2 cellular contexts compared by ENCODE assay signal in the genomic region with DNA sequence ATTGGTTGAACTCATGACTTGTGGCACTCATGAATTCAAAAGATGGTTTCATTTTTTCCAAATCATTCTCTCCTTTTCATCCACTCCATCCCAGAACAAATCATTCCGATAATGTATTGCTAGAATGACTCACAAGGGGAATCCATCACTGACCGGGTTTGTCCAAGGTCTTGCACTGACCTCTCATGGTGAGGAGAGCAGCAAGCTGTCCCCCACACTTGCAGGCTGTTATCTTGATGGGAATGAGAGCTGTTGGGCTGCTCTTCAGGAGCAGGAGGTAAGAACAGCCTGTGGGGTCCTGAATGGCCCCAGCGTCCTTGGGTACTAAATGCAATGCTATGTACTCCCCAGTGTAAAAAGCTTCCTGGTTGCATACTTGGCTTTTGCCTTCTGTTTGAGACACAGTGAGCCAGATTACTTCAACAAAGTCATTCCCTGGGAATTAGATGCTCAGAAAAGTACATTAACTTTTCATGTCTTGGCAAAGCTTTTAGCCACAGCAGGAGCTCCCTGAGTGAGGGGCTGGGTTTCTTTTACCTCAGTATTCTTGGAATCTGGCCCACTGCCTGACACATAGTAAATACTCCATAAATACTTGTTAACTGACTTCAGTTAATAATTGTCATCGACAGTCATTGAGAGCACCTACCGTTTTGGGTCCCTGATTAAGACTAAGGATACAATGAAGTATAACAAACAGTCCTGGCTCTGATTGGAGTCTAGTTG.
TF ChIP-seq lines count a peak whose summit lies in the region.

No MANE protein-coding gene starts in this region.

TF ChIP-seq in HepG2, 621 proteins besides CTCF, POLR2A, EP300 and RAD21 (continues in another document):
- TF ChIP-seq ZC3H13 (CRISPR knock-in tag; IDR thresholded peaks at IDR 0.05) = no peak
- TF ChIP-seq SALL1 (CRISPR knock-in tag; IDR thresholded peaks at IDR 0.05) = peak; percentile 1; the same call in 1 of the 2 replicates
- TF ChIP-seq, protein P1, sequence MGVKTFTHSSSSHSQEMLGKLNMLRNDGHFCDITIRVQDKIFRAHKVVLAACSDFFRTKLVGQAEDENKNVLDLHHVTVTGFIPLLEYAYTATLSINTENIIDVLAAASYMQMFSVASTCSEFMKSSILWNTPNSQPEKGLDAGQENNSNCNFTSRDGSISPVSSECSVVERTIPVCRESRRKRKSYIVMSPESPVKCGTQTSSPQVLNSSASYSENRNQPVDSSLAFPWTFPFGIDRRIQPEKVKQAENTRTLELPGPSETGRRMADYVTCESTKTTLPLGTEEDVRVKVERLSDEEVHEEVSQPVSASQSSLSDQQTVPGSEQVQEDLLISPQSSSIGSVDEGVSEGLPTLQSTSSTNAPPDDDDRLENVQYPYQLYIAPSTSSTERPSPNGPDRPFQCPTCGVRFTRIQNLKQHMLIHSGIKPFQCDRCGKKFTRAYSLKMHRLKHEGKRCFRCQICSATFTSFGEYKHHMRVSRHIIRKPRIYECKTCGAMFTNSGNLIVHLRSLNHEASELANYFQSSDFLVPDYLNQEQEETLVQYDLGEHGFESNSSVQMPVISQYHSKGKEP (CRISPR knock-in tag; IDR thresholded peaks at IDR 0.05) = no peak
- TF ChIP-seq, protein P2, sequence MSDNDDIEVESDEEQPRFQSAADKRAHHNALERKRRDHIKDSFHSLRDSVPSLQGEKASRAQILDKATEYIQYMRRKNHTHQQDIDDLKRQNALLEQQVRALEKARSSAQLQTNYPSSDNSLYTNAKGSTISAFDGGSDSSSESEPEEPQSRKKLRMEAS (IDR thresholded peaks at IDR 0.05) = no peak
- TF ChIP-seq ZNF510 (CRISPR knock-in tag; IDR thresholded peaks at IDR 0.05; ENCODE audit: low read depth) = no peak
- TF ChIP-seq, protein P3, sequence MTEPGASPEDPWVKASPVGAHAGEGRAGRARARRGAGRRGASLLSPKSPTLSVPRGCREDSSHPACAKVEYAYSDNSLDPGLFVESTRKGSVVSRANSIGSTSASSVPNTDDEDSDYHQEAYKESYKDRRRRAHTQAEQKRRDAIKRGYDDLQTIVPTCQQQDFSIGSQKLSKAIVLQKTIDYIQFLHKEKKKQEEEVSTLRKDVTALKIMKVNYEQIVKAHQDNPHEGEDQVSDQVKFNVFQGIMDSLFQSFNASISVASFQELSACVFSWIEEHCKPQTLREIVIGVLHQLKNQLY (CRISPR knock-in tag; IDR thresholded peaks at IDR 0.05) = no peak
- no peak for TF ChIP-seq POGZ (CRISPR knock-in tag; IDR thresholded peaks at IDR 0.05)
- 0 out of 2 replicates have a peak, but pooled peaks have one; percentile 14 for TF ChIP-seq BCL6 (CRISPR knock-in tag; IDR thresholded peaks at IDR 0.05)
- no peak for TF ChIP-seq MAF1 (CRISPR knock-in tag; IDR thresholded peaks at IDR 0.05; ENCODE audit: borderline replicate concordance)
- no peak for TF ChIP-seq ZNF446 (CRISPR knock-in tag; IDR thresholded peaks at IDR 0.05)
- no peak for TF ChIP-seq NFE2L1 (CRISPR knock-in tag; IDR thresholded peaks at IDR 0.05; ENCODE audit: borderline replicate concordance)
- TF ChIP-seq AGO2 (optimal IDR thresholded peaks at IDR 0.05; ENCODE audit: low read depth, low read length) = no peak
- no peak for TF ChIP-seq ZFP90 (CRISPR knock-in tag; IDR thresholded peaks at IDR 0.05; ENCODE audit: borderline replicate concordance)
- no peak for TF ChIP-seq ZNF30 (CRISPR knock-in tag; IDR thresholded peaks at IDR 0.05)
- no peak for TF ChIP-seq ZNF557 (CRISPR knock-in tag; IDR thresholded peaks at IDR 0.05)
- TF ChIP-seq THYN1 (CRISPR knock-in tag; IDR thresholded peaks at IDR 0.05; ENCODE audit: borderline replicate concordance, low read depth) = no peak
- TF ChIP-seq TCF7 (IDR thresholded peaks at IDR 0.05; ENCODE audit: low read depth) = no peak
- TF ChIP-seq FOXP1 (IDR thresholded peaks at IDR 0.05) = no peak
- TF ChIP-seq FOXP1 (CRISPR knock-in tag; IDR thresholded peaks at IDR 0.05) = no peak
- no peak for TF ChIP-seq FOXC1 (CRISPR knock-in tag; IDR thresholded peaks at IDR 0.05; ENCODE audit: borderline replicate concordance)
- TF ChIP-seq, protein P4, sequence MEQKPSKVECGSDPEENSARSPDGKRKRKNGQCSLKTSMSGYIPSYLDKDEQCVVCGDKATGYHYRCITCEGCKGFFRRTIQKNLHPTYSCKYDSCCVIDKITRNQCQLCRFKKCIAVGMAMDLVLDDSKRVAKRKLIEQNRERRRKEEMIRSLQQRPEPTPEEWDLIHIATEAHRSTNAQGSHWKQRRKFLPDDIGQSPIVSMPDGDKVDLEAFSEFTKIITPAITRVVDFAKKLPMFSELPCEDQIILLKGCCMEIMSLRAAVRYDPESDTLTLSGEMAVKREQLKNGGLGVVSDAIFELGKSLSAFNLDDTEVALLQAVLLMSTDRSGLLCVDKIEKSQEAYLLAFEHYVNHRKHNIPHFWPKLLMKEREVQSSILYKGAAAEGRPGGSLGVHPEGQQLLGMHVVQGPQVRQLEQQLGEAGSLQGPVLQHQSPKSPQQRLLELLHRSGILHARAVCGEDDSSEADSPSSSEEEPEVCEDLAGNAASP (CRISPR knock-in tag; IDR thresholded peaks at IDR 0.05; ENCODE audit: borderline replicate concordance) = peak; percentile 29; the same call in 1 of the 2 replicates
- no peak for TF ChIP-seq ZMYM3 (CRISPR knock-in tag; IDR thresholded peaks at IDR 0.05)
- TF ChIP-seq MXD4 (CRISPR knock-in tag; IDR thresholded peaks at IDR 0.05) = no peak
- no peak for TF ChIP-seq TEAD3 (CRISPR knock-in tag; optimal IDR thresholded peaks at IDR 0.05; ENCODE audit: borderline replicate concordance)
- no peak for TF ChIP-seq HOXA3 (CRISPR knock-in tag; IDR thresholded peaks at IDR 0.05)
- no peak for TF ChIP-seq HOXA5 (CRISPR knock-in tag; IDR thresholded peaks at IDR 0.05)
- no peak for TF ChIP-seq CREM (IDR thresholded peaks at IDR 0.05)
- TF ChIP-seq CREM (CRISPR knock-in tag; IDR thresholded peaks at IDR 0.05) = no peak
- TF ChIP-seq ZNF501 (CRISPR knock-in tag; IDR thresholded peaks at IDR 0.05) = no peak; the same call in 1 of the 2 replicates
- TF ChIP-seq TMF1 (CRISPR knock-in tag; IDR thresholded peaks at IDR 0.05; ENCODE audit: low read depth) = no peak
- peak; percentile 19; the same call in 1 of the 2 replicates for TF ChIP-seq GATAD2A (CRISPR knock-in tag; IDR thresholded peaks at IDR 0.05)
- TF ChIP-seq ZNF44 (CRISPR knock-in tag; IDR thresholded peaks at IDR 0.05) = 0 out of 2 replicates have a peak, but pooled peaks have one; percentile 62
- TF ChIP-seq SIX1 (CRISPR knock-in tag; IDR thresholded peaks at IDR 0.05; ENCODE audit: borderline replicate concordance) = no peak

TF ChIP-seq in GM12891, 5 proteins besides CTCF, POLR2A, EP300 and RAD21:
- no peak for TF ChIP-seq POU2F2 (IDR thresholded peaks at IDR 0.05; ENCODE audit: low read depth, low read length)
- TF ChIP-seq SPI1 (IDR thresholded peaks at IDR 0.05; ENCODE audit: low read depth, low read length) = no peak
- no peak for TF ChIP-seq POLR2AphosphoS5 (IDR thresholded peaks at IDR 0.05; ENCODE audit: low read depth, low read length)
- no peak for TF ChIP-seq PAX5 (IDR thresholded peaks at IDR 0.05; ENCODE audit: insufficient read depth, low read length, severe bottlenecking)
- no peak for TF ChIP-seq TAF1 (IDR thresholded peaks at IDR 0.05; ENCODE audit: low read depth, low read length)
